ENCODE assay signal across 1 cellular context in the genomic region with DNA sequence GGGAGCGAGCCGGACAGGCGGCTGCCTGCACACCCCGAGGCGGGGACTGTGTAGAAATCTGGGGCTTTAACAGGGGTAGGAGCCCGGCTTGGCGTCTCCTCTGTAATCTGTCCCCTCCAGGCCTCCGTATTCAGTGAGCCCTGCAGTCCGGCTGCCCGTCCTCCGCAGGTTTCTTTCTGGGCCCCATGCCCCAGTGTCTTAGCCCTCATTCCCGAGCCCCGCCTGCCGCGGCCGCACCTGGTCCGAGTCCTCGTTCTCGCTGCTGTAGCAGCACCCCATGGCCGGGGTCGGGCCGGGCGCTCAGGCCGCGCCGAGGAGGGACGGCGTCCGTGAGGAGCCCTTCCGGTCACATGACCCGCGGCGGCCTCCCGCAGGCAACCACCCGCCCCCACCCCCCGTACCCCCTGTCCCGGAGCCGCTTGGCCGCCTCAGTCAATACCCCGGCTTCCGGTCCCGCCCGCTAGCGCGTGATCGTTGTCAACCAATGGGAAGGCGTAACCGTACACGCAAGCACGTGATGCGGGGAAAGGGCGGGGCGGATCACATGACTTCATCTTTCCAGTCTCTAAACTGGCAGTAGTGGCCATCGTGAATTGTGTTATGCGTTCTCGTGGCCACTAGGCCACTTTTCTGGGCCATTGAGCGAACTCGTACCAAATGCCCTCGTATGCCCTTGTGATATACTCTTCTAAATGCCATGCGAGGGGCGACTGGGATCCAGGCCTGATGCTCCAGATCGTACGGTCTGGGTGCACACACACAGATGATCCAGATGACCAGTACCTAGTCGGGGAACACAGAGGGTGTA.
A peak's percentile ranks its signal among the peaks of the same experiment; 100 is the strongest.
TF ChIP-seq lines count a peak whose summit lies in the region.

A gene (minus strand): TSS at position 352 of the 808 bp plus-strand sequence. CDS start 73 bp downstream, at position 279.

TF ChIP-seq in HepG2, 621 proteins besides CTCF, POLR2A, EP300 and RAD21 (continued from another document and continues in another):
- TF ChIP-seq, protein P1, sequence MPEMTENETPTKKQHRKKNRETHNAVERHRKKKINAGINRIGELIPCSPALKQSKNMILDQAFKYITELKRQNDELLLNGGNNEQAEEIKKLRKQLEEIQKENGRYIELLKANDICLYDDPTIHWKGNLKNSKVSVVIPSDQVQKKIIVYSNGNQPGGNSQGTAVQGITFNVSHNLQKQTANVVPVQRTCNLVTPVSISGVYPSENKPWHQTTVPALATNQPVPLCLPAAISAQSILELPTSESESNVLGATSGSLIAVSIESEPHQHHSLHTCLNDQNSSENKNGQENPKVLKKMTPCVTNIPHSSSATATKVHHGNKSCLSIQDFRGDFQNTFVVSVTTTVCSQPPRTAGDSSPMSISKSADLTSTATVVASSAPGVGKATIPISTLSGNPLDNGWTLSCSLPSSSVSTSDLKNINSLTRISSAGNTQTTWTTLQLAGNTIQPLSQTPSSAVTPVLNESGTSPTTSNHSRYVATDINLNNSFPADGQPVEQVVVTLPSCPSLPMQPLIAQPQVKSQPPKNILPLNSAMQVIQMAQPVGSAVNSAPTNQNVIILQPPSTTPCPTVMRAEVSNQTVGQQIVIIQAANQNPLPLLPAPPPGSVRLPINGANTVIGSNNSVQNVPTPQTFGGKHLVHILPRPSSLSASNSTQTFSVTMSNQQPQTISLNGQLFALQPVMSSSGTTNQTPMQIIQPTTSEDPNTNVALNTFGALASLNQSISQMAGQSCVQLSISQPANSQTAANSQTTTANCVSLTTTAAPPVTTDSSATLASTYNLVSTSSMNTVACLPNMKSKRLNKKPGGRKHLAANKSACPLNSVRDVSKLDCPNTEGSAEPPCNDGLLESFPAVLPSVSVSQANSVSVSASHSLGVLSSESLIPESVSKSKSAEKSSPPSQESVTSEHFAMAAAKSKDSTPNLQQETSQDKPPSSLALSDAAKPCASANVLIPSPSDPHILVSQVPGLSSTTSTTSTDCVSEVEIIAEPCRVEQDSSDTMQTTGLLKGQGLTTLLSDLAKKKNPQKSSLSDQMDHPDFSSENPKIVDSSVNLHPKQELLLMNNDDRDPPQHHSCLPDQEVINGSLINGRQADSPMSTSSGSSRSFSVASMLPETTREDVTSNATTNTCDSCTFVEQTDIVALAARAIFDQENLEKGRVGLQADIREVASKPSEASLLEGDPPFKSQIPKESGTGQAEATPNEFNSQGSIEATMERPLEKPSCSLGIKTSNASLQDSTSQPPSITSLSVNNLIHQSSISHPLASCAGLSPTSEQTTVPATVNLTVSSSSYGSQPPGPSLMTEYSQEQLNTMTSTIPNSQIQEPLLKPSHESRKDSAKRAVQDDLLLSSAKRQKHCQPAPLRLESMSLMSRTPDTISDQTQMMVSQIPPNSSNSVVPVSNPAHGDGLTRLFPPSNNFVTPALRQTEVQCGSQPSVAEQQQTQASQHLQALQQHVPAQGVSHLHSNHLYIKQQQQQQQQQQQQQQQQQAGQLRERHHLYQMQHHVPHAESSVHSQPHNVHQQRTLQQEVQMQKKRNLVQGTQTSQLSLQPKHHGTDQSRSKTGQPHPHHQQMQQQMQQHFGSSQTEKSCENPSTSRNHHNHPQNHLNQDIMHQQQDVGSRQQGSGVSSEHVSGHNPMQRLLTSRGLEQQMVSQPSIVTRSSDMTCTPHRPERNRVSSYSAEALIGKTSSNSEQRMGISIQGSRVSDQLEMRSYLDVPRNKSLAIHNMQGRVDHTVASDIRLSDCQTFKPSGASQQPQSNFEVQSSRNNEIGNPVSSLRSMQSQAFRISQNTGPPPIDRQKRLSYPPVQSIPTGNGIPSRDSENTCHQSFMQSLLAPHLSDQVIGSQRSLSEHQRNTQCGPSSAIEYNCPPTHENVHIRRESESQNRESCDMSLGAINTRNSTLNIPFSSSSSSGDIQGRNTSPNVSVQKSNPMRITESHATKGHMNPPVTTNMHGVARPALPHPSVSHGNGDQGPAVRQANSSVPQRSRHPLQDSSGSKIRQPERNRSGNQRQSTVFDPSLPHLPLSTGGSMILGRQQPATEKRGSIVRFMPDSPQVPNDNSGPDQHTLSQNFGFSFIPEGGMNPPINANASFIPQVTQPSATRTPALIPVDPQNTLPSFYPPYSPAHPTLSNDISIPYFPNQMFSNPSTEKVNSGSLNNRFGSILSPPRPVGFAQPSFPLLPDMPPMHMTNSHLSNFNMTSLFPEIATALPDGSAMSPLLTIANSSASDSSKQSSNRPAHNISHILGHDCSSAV (CRISPR knock-in tag; IDR thresholded peaks at IDR 0.05; ENCODE audit: borderline replicate concordance), result 0 out of 2 replicates have a peak, but pooled peaks have one; percentile 28
- TF ChIP-seq FOXK1 (CRISPR knock-in tag; IDR thresholded peaks at IDR 0.05; ENCODE audit: borderline replicate concordance, low read depth) (peak; percentile 84; the same call in 1 of the 2 replicates), MIXL1 (CRISPR knock-in tag; IDR thresholded peaks at IDR 0.05) (no peak; the same call in 1 of the 2 replicates), ZNF746 (CRISPR knock-in tag; IDR thresholded peaks at IDR 0.05) (peak; percentile 23; the same call in 1 of the 2 replicates), ZNF329 (CRISPR knock-in tag; IDR thresholded peaks at IDR 0.05; ENCODE audit: low read depth) (peak; percentile 60; the same call in 1 of the 2 replicates), ZBTB21 (CRISPR knock-in tag; IDR thresholded peaks at IDR 0.05) (no peak), ZNF264 (CRISPR knock-in tag; IDR thresholded peaks at IDR 0.05) (0 out of 2 replicates have a peak, but pooled peaks have one; percentile 24), JUNB (CRISPR knock-in tag; IDR thresholded peaks at IDR 0.05; ENCODE audit: borderline replicate concordance) (no peak), PHF21A (CRISPR knock-in tag; IDR thresholded peaks at IDR 0.05) (peak; percentile 56; the same call in 1 of the 2 replicates), KLF16 (CRISPR knock-in tag; IDR thresholded peaks at IDR 0.05) (0 out of 4 replicates have a peak, but pooled peaks of 1 of the 2 experiments have one; percentile 16), TBX2 (CRISPR knock-in tag; IDR thresholded peaks at IDR 0.05; ENCODE audit: borderline replicate concordance) (peak; percentile 48; the same call in 1 of the 2 replicates), ZNF564 (CRISPR knock-in tag; IDR thresholded peaks at IDR 0.05) (0 out of 2 replicates have a peak, but pooled peaks have one; percentile 39), ZNF24 (IDR thresholded peaks at IDR 0.05) (no peak), BCL6 (CRISPR knock-in tag; IDR thresholded peaks at IDR 0.05) (no peak), NFYB (CRISPR knock-in tag; IDR thresholded peaks at IDR 0.05) (peak; percentile 82), MLLT10 (CRISPR knock-in tag; IDR thresholded peaks at IDR 0.05) (no peak), FOXK2 (IDR thresholded peaks at IDR 0.05) (no peak), ETV6 (CRISPR knock-in tag; conservative IDR thresholded peaks at IDR 0.05) (no peak), ZNF333 (CRISPR knock-in tag; IDR thresholded peaks at IDR 0.05; ENCODE audit: borderline replicate concordance) (0 out of 2 replicates have a peak, but pooled peaks have one; percentile 51), TGIF2 (CRISPR knock-in tag; IDR thresholded peaks at IDR 0.05) (peak; percentile 65), SRSF9 (IDR thresholded peaks at IDR 0.05; ENCODE audit: borderline replicate concordance, insufficient read depth, low read depth, low read length, poor library complexity, severe bottlenecking) (no peak), NFE2 (CRISPR knock-in tag; IDR thresholded peaks at IDR 0.05) (no peak)
- TF ChIP-seq, protein P2, sequence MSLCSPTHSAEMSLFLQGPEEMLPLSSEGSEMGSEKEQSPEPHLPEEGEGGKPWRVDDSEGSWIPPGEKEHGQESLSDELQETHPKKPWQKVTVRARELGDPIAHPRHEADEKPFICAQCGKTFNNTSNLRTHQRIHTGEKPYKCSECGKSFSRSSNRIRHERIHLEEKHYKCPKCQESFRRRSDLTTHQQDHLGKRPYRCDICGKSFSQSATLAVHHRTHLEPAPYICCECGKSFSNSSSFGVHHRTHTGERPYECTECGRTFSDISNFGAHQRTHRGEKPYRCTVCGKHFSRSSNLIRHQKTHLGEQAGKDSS (CRISPR knock-in tag; IDR thresholded peaks at IDR 0.05; ENCODE audit: borderline replicate concordance, low read depth), result no peak
- TF ChIP-seq, protein P3, sequence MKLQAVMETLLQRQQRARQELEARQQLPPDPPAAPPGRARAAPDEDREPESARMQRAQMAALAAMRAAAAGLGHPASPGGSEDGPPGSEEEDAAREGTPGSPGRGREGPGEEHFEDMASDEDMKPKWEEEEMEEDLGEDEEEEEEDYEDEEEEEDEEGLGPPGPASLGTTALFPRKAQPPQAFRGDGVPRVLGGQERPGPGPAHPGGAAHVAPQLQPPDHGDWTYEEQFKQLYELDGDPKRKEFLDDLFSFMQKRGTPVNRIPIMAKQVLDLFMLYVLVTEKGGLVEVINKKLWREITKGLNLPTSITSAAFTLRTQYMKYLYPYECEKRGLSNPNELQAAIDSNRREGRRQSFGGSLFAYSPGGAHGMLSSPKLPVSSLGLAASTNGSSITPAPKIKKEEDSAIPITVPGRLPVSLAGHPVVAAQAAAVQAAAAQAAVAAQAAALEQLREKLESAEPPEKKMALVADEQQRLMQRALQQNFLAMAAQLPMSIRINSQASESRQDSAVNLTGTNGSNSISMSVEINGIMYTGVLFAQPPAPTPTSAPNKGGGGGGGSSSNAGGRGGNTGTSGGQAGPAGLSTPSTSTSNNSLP (IDR thresholded peaks at IDR 0.05; ENCODE audit: low read depth, low read length), result no peak
- TF ChIP-seq, protein P4, sequence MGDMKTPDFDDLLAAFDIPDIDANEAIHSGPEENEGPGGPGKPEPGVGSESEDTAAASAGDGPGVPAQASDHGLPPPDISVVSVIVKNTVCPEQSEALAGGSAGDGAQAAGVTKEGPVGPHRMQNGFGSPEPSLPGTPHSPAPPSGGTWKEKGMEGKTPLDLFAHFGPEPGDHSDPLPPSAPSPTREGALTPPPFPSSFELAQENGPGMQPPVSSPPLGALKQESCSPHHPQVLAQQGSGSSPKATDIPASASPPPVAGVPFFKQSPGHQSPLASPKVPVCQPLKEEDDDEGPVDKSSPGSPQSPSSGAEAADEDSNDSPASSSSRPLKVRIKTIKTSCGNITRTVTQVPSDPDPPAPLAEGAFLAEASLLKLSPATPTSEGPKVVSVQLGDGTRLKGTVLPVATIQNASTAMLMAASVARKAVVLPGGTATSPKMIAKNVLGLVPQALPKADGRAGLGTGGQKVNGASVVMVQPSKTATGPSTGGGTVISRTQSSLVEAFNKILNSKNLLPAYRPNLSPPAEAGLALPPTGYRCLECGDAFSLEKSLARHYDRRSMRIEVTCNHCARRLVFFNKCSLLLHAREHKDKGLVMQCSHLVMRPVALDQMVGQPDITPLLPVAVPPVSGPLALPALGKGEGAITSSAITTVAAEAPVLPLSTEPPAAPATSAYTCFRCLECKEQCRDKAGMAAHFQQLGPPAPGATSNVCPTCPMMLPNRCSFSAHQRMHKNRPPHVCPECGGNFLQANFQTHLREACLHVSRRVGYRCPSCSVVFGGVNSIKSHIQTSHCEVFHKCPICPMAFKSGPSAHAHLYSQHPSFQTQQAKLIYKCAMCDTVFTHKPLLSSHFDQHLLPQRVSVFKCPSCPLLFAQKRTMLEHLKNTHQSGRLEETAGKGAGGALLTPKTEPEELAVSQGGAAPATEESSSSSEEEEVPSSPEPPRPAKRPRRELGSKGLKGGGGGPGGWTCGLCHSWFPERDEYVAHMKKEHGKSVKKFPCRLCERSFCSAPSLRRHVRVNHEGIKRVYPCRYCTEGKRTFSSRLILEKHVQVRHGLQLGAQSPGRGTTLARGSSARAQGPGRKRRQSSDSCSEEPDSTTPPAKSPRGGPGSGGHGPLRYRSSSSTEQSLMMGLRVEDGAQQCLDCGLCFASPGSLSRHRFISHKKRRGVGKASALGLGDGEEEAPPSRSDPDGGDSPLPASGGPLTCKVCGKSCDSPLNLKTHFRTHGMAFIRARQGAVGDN (CRISPR knock-in tag; IDR thresholded peaks at IDR 0.05), result peak; percentile 91
- TF ChIP-seq, protein P5, sequence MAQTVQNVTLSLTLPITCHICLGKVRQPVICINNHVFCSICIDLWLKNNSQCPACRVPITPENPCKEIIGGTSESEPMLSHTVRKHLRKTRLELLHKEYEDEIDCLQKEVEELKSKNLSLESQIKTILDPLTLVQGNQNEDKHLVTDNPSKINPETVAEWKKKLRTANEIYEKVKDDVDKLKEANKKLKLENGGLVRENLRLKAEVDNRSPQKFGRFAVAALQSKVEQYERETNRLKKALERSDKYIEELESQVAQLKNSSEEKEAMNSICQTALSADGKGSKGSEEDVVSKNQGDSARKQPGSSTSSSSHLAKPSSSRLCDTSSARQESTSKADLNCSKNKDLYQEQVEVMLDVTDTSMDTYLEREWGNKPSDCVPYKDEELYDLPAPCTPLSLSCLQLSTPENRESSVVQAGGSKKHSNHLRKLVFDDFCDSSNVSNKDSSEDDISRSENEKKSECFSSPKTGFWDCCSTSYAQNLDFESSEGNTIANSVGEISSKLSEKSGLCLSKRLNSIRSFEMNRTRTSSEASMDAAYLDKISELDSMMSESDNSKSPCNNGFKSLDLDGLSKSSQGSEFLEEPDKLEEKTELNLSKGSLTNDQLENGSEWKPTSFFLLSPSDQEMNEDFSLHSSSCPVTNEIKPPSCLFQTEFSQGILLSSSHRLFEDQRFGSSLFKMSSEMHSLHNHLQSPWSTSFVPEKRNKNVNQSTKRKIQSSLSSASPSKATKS (CRISPR knock-in tag; IDR thresholded peaks at IDR 0.05), result no peak
- TF ChIP-seq, protein P6, sequence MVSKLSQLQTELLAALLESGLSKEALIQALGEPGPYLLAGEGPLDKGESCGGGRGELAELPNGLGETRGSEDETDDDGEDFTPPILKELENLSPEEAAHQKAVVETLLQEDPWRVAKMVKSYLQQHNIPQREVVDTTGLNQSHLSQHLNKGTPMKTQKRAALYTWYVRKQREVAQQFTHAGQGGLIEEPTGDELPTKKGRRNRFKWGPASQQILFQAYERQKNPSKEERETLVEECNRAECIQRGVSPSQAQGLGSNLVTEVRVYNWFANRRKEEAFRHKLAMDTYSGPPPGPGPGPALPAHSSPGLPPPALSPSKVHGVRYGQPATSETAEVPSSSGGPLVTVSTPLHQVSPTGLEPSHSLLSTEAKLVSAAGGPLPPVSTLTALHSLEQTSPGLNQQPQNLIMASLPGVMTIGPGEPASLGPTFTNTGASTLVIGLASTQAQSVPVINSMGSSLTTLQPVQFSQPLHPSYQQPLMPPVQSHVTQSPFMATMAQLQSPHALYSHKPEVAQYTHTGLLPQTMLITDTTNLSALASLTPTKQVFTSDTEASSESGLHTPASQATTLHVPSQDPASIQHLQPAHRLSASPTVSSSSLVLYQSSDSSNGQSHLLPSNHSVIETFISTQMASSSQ (IDR thresholded peaks at IDR 0.05; ENCODE audit: low read depth), result no peak
- TF ChIP-seq, protein P6 (CRISPR knock-in tag; IDR thresholded peaks at IDR 0.05; ENCODE audit: borderline replicate concordance), result peak; percentile 41; the same call in 1 of the 2 replicates
